ENCODE assay signal across 8 cellular contexts in the genomic region with DNA sequence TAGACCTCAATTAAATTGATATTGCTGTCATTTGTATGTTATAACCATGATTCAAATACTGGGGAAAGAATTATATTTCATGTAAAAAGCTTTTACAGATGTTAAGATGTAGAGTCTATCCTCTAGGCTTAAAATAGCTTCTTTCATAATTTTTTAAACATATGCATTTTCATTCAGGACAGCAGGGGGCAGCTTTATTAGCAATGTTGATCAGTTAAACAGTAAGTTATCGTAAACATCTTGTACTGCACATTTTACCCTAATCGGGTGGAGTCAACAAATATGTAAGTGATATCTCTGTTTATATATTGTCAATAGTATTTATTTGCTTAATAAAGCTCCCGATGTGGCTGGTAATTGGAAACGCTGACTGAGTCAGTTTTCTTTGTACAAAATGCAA.
DNase-seq lines count a peak whose midpoint lies in the region; ATAC-seq and TF ChIP-seq lines count a peak whose summit lies in the region.

No MANE protein-coding gene starts in this region.

- H3K36me3 ChIP-seq in heart right ventricle (no peaks in the 10 kb centered on the region), Panc1 (ENCODE audit: control insufficient read depth, insufficient read depth, low read length) (no peaks in the 10 kb centered on the region), transverse colon (no peaks in the 10 kb centered on the region)

- H3K4me3 ChIP-seq in heart right ventricle (no peak overlapping the region), Panc1 (ENCODE audit: low read depth in 2 of 2, low read length in 2 of 2) (no peak overlapping the region), fibroblast of pulmonary artery (replicated peaks; ENCODE audit: low read depth, low read length) (no peak overlapping the region), transverse colon (no peak overlapping the region)

- TF ChIP-seq EP300 in transverse colon (IDR thresholded peaks at IDR 0.05; ENCODE audit: low read depth) = no peak

- H3K9me3 ChIP-seq in heart right ventricle = no peaks in the 10 kb centered on the region
- H3K9me3 ChIP-seq in Panc1 (ENCODE audit: control insufficient read depth, insufficient read depth, low read depth, low read length) = no peaks in the 10 kb centered on the region
- H3K9me3 ChIP-seq in transverse colon = no peaks in the 10 kb centered on the region

- 37 to 56% methylated on average over 4 of the region's 4 CpGs for WGBS in heart right ventricle, 2 donors
- WGBS in transverse colon (ENCODE audit: low coverage in 1 of 2), 2 donors = 14 to 44% methylated on average over 4 of the region's 4 CpGs

- POLR2A ChIA-PET in Panc1 (lab: Charles Lee) = no interaction called here

- in situ Hi-C loops in Panc1 (cut with HindIII; ENCODE audit: low pct_unique_long_range_greater_than_20kb, low sequenced_read_pairs) = no loop called here
- in situ Hi-C loops in transverse colon (cut with MboI; ENCODE audit: low pct_ligation_motif_present in 1 of 4, low pct_unique_long_range_greater_than_20kb in 1 of 4, low sequenced_read_pairs in 3 of 4) = loop anchor here in 3 of 4 donors (10.0 to 25.0 kb wide), 2 partner anchors 234 to 237 kb away; no protein-coding TSS in a partner anchor

- no peak for TF ChIP-seq POLR2A in transverse colon (IDR thresholded peaks at IDR 0.05)

- H3K27me3 ChIP-seq in heart right ventricle (peaks cover 0 to 20% (median 0%) of the 10 kb centered on the region in 7 donors), Panc1 (ENCODE audit: control insufficient read depth, insufficient read depth, low read length) (no peaks in the 10 kb centered on the region), transverse colon (no peaks in the 10 kb centered on the region)

- BruUV-seq in Panc1 (replicated peaks; lab: Mats Ljungman, UMichigan) = no TSS peak

- H3K4me1 ChIP-seq in heart right ventricle (no peaks in the 10 kb centered on the region), Panc1 (ENCODE audit: control insufficient read depth, insufficient read depth, low read length) (no peaks in the 10 kb centered on the region; the same call in 1 of the 2 replicates), transverse colon (no peaks in the 10 kb centered on the region)

- ATAC-seq in heart right ventricle (no peak), Panc1 (no peak), GM21825 (IDR thresholded peaks at IDR 0.05; ENCODE audit: unreplicated experiment) (no peak), sciatic nerve (no peak)

- H3K27ac ChIP-seq in heart right ventricle (no peak overlapping the region), Panc1 (ENCODE audit: low read length) (no peak overlapping the region), transverse colon (no peak overlapping the region)

- intact Hi-C loops in heart right ventricle (cut with DNase I) (loop anchor here in 4 of 10 donors (2.0 to 10.0 kb wide), 3 partner anchors 237 to 239 kb away; no protein-coding TSS in a partner anchor), cardiac septum (cut with DNase I) (loop anchor here (5.0 to 10.0 kb wide), 2 partner anchors 127 to 234 kb away; no protein-coding TSS in a partner anchor), Panc1 (cut with micrococcal nuclease; ENCODE audit: unreplicated experiment) (no loop called here), transverse colon (cut with DNase I; ENCODE audit: low total_unique reads) (no loop called here), sciatic nerve (cut with DNase I) (no loop called here)

- CTCF ChIA-PET in Panc1 (lab: Charles Lee) = interaction anchor here (0.8 to 1.6 kb wide), 3 partner anchors 112 to 237 kb away, joined by 3 to 7 read pairs (median 3); no protein-coding TSS in a partner anchor

- no peak for DNase-seq in heart right ventricle
- no peak for DNase-seq in cardiac septum (ENCODE audit: low spot score)
- no peak for DNase-seq in Panc1 (ENCODE audit: low read depth, low spot score)
- peak; percentile 42 for DNase-seq in fibroblast of pulmonary artery (ENCODE audit: low read depth)
- no peak for DNase-seq in transverse colon
- no peak for DNase-seq in sciatic nerve (ENCODE audit: low spot score)
- DNase-seq in foreskin melanocyte = no peak

- TF ChIP-seq CTCF in heart right ventricle (IDR thresholded peaks at IDR 0.05) = peak in 7 of 9 donors; percentile 38 to 59 (median 50)
- TF ChIP-seq CTCF in Panc1 (IDR thresholded peaks at IDR 0.05) = peak; percentile 46; the same call in 1 of the 2 replicates
- peak; percentile 43 for TF ChIP-seq CTCF in fibroblast of pulmonary artery (IDR thresholded peaks at IDR 0.05; ENCODE audit: low read length, missing control alignments)
- TF ChIP-seq CTCF in transverse colon (IDR thresholded peaks at IDR 0.05) = peak; percentile 25 to 42 (median 32)
